1 cellular context compared by ENCODE assay signal in the genomic region with DNA sequence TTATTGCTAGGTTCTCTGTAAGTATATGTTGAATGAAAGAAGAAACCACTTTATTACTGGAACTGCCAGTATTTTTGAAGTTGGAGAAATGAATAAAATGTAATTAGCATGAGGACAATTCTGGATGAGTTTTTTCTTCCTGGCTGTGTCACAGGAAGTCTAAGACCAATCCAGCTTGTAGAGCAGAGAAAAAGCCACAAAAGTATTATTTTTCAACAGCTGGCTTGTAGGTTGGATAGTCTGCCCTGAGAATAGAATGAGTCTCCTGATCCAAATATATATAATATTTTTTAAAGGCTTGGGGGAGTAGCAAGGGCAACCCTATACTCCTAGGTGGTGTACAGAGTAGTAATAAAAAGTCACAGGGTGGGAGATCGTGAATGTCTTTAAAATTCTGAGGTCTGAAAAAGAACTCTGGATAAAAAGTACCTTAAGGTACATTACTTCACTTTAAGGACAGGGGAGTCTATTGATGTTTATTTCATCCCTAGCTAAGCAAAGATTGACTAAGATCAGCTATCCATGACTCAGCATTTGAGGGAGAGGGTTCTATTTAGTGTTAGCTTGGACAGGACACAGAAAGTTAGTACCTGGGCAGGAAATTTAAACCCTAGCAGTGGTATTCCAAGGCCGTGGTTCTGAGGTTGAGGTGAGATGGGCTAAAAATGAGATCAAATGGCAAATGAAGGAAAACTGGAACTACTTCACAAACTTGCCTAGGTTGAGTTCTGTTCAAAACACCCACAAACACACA.
A peak's percentile ranks its signal among the peaks of the same experiment; 100 is the strongest.
TF ChIP-seq lines count a peak whose summit lies in the region.

No MANE protein-coding gene starts in this region.

TF ChIP-seq in HepG2, 621 proteins besides CTCF, POLR2A, EP300 and RAD21 (continued from another document and continues in another):
- TF ChIP-seq MZF1 (CRISPR knock-in tag; IDR thresholded peaks at IDR 0.05; ENCODE audit: borderline replicate concordance) (no peak), RFXANK (CRISPR knock-in tag; IDR thresholded peaks at IDR 0.05) (no peak), KMT2A (CRISPR knock-in tag; IDR thresholded peaks at IDR 0.05) (no peak), ZNF556 (CRISPR knock-in tag; IDR thresholded peaks at IDR 0.05; ENCODE audit: borderline replicate concordance) (no peak), RAD51 (IDR thresholded peaks at IDR 0.05; ENCODE audit: borderline replicate concordance) (no peak), ZNF446 (CRISPR knock-in tag; IDR thresholded peaks at IDR 0.05) (no peak), CBX5 (CRISPR knock-in tag; IDR thresholded peaks at IDR 0.05; ENCODE audit: borderline replicate concordance) (no peak), ZNF567 (CRISPR knock-in tag; IDR thresholded peaks at IDR 0.05; ENCODE audit: borderline replicate concordance) (no peak), TOE1 (CRISPR knock-in tag; IDR thresholded peaks at IDR 0.05) (no peak), ONECUT2 (CRISPR knock-in tag; IDR thresholded peaks at IDR 0.05) (no peak), SRSF1 (optimal IDR thresholded peaks at IDR 0.05; ENCODE audit: low read depth, low read length) (no peak), SMC3 (IDR thresholded peaks at IDR 0.05; ENCODE audit: low read length) (no peak), ZNF121 (CRISPR knock-in tag; IDR thresholded peaks at IDR 0.05) (no peak), IRF2 (CRISPR knock-in tag; IDR thresholded peaks at IDR 0.05) (0 out of 2 replicates have a peak, but pooled peaks have one; percentile 19), SOX6 (IDR thresholded peaks at IDR 0.05) (no peak), SOX6 (CRISPR knock-in tag; IDR thresholded peaks at IDR 0.05) (peak; percentile 45), KAT7 (CRISPR knock-in tag; IDR thresholded peaks at IDR 0.05; ENCODE audit: borderline replicate concordance) (0 out of 2 replicates have a peak, but pooled peaks have one; percentile 38), PRPF4 (IDR thresholded peaks at IDR 0.05; ENCODE audit: low read depth, low read length, poor library complexity, severe bottlenecking) (no peak), ISL2 (CRISPR knock-in tag; IDR thresholded peaks at IDR 0.05) (no peak), TAF1 (CRISPR knock-in tag; IDR thresholded peaks at IDR 0.05) (no peak), HMG20A (CRISPR knock-in tag; IDR thresholded peaks at IDR 0.05; ENCODE audit: borderline replicate concordance) (0 out of 2 replicates have a peak, but pooled peaks have one; percentile 54), ZNF3 (CRISPR knock-in tag; IDR thresholded peaks at IDR 0.05) (no peak; the same call in 1 of the 2 replicates), SP140L (CRISPR knock-in tag; IDR thresholded peaks at IDR 0.05; ENCODE audit: borderline replicate concordance) (no peak), ETV6 (CRISPR knock-in tag; conservative IDR thresholded peaks at IDR 0.05) (no peak), FOXP1 (IDR thresholded peaks at IDR 0.05) (no peak), FOXP1 (CRISPR knock-in tag; IDR thresholded peaks at IDR 0.05) (0 out of 2 replicates have a peak, but pooled peaks have one; percentile 15)
- TF ChIP-seq, protein P1, sequence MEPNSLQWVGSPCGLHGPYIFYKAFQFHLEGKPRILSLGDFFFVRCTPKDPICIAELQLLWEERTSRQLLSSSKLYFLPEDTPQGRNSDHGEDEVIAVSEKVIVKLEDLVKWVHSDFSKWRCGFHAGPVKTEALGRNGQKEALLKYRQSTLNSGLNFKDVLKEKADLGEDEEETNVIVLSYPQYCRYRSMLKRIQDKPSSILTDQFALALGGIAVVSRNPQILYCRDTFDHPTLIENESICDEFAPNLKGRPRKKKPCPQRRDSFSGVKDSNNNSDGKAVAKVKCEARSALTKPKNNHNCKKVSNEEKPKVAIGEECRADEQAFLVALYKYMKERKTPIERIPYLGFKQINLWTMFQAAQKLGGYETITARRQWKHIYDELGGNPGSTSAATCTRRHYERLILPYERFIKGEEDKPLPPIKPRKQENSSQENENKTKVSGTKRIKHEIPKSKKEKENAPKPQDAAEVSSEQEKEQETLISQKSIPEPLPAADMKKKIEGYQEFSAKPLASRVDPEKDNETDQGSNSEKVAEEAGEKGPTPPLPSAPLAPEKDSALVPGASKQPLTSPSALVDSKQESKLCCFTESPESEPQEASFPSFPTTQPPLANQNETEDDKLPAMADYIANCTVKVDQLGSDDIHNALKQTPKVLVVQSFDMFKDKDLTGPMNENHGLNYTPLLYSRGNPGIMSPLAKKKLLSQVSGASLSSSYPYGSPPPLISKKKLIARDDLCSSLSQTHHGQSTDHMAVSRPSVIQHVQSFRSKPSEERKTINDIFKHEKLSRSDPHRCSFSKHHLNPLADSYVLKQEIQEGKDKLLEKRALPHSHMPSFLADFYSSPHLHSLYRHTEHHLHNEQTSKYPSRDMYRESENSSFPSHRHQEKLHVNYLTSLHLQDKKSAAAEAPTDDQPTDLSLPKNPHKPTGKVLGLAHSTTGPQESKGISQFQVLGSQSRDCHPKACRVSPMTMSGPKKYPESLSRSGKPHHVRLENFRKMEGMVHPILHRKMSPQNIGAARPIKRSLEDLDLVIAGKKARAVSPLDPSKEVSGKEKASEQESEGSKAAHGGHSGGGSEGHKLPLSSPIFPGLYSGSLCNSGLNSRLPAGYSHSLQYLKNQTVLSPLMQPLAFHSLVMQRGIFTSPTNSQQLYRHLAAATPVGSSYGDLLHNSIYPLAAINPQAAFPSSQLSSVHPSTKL (CRISPR knock-in tag; IDR thresholded peaks at IDR 0.05), result peak; percentile 71
- TF ChIP-seq, protein P2, sequence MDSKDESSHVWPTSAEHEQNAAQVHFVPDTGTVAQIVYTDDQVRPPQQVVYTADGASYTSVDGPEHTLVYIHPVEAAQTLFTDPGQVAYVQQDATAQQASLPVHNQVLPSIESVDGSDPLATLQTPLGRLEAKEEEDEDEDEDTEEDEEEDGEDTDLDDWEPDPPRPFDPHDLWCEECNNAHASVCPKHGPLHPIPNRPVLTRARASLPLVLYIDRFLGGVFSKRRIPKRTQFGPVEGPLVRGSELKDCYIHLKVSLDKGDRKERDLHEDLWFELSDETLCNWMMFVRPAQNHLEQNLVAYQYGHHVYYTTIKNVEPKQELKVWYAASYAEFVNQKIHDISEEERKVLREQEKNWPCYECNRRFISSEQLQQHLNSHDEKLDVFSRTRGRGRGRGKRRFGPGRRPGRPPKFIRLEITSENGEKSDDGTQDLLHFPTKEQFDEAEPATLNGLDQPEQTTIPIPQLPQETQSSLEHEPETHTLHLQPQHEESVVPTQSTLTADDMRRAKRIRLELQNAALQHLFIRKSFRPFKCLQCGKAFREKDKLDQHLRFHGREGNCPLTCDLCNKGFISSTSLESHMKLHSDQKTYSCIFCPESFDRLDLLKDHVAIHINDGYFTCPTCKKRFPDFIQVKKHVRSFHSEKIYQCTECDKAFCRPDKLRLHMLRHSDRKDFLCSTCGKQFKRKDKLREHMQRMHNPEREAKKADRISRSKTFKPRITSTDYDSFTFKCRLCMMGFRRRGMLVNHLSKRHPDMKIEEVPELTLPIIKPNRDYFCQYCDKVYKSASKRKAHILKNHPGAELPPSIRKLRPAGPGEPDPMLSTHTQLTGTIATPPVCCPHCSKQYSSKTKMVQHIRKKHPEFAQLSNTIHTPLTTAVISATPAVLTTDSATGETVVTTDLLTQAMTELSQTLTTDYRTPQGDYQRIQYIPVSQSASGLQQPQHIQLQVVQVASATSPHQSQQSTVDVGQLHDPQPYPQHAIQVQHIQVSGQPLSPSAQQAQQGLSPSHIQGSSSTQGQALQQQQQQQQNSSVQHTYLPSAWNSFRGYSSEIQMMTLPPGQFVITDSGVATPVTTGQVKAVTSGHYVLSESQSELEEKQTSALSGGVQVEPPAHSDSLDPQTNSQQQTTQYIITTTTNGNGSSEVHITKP (CRISPR knock-in tag; IDR thresholded peaks at IDR 0.05; ENCODE audit: low read depth), result no peak
- TF ChIP-seq, protein P3, sequence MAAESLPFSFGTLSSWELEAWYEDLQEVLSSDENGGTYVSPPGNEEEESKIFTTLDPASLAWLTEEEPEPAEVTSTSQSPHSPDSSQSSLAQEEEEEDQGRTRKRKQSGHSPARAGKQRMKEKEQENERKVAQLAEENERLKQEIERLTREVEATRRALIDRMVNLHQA (CRISPR knock-in tag; IDR thresholded peaks at IDR 0.05), result no peak
- TF ChIP-seq, protein P4, sequence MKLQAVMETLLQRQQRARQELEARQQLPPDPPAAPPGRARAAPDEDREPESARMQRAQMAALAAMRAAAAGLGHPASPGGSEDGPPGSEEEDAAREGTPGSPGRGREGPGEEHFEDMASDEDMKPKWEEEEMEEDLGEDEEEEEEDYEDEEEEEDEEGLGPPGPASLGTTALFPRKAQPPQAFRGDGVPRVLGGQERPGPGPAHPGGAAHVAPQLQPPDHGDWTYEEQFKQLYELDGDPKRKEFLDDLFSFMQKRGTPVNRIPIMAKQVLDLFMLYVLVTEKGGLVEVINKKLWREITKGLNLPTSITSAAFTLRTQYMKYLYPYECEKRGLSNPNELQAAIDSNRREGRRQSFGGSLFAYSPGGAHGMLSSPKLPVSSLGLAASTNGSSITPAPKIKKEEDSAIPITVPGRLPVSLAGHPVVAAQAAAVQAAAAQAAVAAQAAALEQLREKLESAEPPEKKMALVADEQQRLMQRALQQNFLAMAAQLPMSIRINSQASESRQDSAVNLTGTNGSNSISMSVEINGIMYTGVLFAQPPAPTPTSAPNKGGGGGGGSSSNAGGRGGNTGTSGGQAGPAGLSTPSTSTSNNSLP (IDR thresholded peaks at IDR 0.05; ENCODE audit: low read depth, low read length), result no peak
- TF ChIP-seq, protein P5, sequence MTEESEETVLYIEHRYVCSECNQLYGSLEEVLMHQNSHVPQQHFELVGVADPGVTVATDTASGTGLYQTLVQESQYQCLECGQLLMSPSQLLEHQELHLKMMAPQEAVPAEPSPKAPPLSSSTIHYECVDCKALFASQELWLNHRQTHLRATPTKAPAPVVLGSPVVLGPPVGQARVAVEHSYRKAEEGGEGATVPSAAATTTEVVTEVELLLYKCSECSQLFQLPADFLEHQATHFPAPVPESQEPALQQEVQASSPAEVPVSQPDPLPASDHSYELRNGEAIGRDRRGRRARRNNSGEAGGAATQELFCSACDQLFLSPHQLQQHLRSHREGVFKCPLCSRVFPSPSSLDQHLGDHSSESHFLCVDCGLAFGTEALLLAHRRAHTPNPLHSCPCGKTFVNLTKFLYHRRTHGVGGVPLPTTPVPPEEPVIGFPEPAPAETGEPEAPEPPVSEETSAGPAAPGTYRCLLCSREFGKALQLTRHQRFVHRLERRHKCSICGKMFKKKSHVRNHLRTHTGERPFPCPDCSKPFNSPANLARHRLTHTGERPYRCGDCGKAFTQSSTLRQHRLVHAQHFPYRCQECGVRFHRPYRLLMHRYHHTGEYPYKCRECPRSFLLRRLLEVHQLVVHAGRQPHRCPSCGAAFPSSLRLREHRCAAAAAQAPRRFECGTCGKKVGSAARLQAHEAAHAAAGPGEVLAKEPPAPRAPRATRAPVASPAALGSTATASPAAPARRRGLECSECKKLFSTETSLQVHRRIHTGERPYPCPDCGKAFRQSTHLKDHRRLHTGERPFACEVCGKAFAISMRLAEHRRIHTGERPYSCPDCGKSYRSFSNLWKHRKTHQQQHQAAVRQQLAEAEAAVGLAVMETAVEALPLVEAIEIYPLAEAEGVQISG (CRISPR knock-in tag; IDR thresholded peaks at IDR 0.05), result no peak
- TF ChIP-seq, protein P6, sequence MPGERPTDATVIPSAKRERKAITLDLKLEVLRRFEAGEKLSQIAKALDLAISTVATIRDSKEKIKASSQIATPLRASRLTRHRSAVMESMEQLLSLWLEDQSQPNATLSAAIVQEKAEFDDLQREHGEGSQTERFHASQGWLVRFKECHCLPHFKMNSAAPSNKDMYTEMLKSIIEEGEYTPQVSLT (CRISPR knock-in tag; IDR thresholded peaks at IDR 0.05; ENCODE audit: borderline replicate concordance, low read depth), result no peak
- TF ChIP-seq, protein P7, sequence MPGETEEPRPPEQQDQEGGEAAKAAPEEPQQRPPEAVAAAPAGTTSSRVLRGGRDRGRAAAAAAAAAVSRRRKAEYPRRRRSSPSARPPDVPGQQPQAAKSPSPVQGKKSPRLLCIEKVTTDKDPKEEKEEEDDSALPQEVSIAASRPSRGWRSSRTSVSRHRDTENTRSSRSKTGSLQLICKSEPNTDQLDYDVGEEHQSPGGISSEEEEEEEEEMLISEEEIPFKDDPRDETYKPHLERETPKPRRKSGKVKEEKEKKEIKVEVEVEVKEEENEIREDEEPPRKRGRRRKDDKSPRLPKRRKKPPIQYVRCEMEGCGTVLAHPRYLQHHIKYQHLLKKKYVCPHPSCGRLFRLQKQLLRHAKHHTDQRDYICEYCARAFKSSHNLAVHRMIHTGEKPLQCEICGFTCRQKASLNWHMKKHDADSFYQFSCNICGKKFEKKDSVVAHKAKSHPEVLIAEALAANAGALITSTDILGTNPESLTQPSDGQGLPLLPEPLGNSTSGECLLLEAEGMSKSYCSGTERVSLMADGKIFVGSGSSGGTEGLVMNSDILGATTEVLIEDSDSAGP (CRISPR knock-in tag; IDR thresholded peaks at IDR 0.05; ENCODE audit: borderline replicate concordance), result no peak
- TF ChIP-seq, protein P8, sequence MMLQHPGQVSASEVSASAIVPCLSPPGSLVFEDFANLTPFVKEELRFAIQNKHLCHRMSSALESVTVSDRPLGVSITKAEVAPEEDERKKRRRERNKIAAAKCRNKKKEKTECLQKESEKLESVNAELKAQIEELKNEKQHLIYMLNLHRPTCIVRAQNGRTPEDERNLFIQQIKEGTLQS (CRISPR knock-in tag; IDR thresholded peaks at IDR 0.05), result no peak
- TF ChIP-seq, protein P9, sequence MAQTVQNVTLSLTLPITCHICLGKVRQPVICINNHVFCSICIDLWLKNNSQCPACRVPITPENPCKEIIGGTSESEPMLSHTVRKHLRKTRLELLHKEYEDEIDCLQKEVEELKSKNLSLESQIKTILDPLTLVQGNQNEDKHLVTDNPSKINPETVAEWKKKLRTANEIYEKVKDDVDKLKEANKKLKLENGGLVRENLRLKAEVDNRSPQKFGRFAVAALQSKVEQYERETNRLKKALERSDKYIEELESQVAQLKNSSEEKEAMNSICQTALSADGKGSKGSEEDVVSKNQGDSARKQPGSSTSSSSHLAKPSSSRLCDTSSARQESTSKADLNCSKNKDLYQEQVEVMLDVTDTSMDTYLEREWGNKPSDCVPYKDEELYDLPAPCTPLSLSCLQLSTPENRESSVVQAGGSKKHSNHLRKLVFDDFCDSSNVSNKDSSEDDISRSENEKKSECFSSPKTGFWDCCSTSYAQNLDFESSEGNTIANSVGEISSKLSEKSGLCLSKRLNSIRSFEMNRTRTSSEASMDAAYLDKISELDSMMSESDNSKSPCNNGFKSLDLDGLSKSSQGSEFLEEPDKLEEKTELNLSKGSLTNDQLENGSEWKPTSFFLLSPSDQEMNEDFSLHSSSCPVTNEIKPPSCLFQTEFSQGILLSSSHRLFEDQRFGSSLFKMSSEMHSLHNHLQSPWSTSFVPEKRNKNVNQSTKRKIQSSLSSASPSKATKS (CRISPR knock-in tag; IDR thresholded peaks at IDR 0.05), result no peak
- TF ChIP-seq, protein P10, sequence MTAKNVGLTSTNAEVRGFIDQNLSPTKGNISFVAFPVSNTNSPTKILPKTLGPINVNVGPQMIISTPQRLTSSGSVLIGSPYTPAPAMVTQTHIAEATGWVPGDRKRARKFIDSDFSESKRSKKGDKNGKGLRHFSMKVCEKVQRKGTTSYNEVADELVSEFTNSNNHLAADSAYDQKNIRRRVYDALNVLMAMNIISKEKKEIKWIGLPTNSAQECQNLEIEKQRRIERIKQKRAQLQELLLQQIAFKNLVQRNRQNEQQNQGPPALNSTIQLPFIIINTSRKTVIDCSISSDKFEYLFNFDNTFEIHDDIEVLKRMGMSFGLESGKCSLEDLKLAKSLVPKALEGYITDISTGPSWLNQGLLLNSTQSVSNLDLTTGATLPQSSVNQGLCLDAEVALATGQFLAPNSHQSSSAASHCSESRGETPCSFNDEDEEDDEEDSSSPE (CRISPR knock-in tag; IDR thresholded peaks at IDR 0.05), result no peak
